ENCODE assay signal across 1 cellular context in the genomic region with DNA sequence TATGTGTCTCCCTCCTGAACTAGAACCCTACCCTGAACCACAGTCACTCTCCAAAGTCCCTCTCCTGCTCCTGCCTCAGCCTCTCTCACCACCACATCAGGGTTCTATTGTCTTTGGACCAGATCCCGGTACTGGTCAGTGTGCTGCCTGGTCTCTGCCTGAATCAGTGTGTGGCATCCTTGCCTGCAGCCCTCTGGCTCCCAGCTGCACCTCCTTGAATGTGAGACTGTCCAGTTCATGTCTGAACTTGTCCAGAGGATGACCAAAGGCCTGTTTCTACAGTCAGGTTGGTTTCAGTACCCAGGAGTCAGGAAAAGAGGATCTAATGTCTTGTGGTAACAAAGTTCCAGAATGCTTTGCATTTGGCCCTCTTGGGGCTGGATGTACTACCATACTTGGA.
TF ChIP-seq lines count a peak whose summit lies in the region.

No MANE protein-coding gene starts in this region.

TF ChIP-seq in H1, 55 proteins besides CTCF, POLR2A, EP300 and RAD21 (continued from another document):
- TF ChIP-seq CHD7 (IDR thresholded peaks at IDR 0.05; ENCODE audit: insufficient replicate concordance, low read length) (no peak), MAFK (IDR thresholded peaks at IDR 0.05; ENCODE audit: low read depth, low read length) (no peak), SIRT6 (IDR thresholded peaks at IDR 0.05; ENCODE audit: low read length) (no peak), HDAC2 (IDR thresholded peaks at IDR 0.05; ENCODE audit: borderline replicate concordance in 1 of 2, low read depth in 2 of 2, low read length in 2 of 2) (no peak), JUND (IDR thresholded peaks at IDR 0.05; ENCODE audit: low read length) (no peak), YY1 (IDR thresholded peaks at IDR 0.05; ENCODE audit: low read depth, low read length) (no peak), EGR1 (IDR thresholded peaks at IDR 0.05; ENCODE audit: borderline replicate concordance, low read depth, low read length) (no peak), KDM4A (IDR thresholded peaks at IDR 0.05; ENCODE audit: low read depth, low read length, severe bottlenecking) (no peak), RXRA (IDR thresholded peaks at IDR 0.05; ENCODE audit: insufficient read depth, low read depth, low read length) (no peak), NANOG (IDR thresholded peaks at IDR 0.05; ENCODE audit: insufficient read depth, low read depth, low read length, poor library complexity, severe bottlenecking) (no peak), CTBP2 (IDR thresholded peaks at IDR 0.05; ENCODE audit: borderline replicate concordance, insufficient read depth, insufficient read length, low read length) (no peak)
- TF ChIP-seq, protein P1, sequence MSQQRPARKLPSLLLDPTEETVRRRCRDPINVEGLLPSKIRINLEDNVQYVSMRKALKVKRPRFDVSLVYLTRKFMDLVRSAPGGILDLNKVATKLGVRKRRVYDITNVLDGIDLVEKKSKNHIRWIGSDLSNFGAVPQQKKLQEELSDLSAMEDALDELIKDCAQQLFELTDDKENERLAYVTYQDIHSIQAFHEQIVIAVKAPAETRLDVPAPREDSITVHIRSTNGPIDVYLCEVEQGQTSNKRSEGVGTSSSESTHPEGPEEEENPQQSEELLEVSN (IDR thresholded peaks at IDR 0.05) = no peak
